6 cellular contexts compared by ENCODE assay signal in the genomic region with DNA sequence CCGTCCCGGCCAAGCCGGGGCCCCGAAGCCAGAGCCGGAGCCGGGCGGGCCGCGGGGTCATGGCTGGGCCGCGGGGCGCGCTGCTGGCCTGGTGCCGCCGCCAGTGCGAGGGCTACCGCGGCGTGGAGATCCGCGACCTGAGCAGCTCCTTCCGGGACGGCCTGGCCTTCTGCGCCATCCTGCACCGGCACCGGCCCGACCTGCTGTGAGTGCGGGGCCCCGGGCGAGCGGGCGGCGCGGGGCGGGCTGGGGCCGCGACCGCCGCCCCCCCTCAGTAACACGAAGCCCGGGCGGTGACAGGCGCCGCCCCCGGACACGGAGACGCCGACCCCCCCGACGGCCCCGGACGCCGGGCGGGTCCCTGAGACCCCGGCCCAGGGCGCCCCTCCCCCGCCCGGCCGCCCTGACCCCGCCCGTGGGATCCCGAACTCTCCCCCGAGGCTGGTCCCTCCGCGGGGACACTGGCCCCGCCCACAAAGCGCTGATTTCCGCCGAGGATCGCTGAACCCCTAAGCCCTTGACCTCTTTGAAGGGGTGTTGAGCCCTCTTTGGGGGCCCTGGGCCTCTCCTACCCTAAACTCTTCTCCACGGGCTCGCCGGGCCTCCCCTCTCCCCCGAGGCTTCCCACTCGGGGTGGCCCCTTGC. TPM values are rescaled to one million over a fixed set of nuclear protein-coding genes. Genes with fewer than 3 reads are reported as not detected.
DNase-seq lines count a peak whose midpoint lies in the region; ATAC-seq and TF ChIP-seq lines count a peak whose summit lies in the region.

No MANE protein-coding gene starts in this region.

- H3K27me3 Mint-ChIP-seq in immature natural killer cell (ENCODE audit: low read depth in 3 of 3) = peaks cover 0 to 4% (median 0%) of the 10 kb centered on the region in 3 donors

- H3K27ac ChIP-seq in uterus = peak overlapping the region; percentile 94 to 96

- TF ChIP-seq POLR2A in uterus (IDR thresholded peaks at IDR 0.05) = no peak

- peaks cover 0 to 14% of the 10 kb centered on the region in 2 donors for H3K4me1 ChIP-seq in uterus

- no peaks in the 10 kb centered on the region for H3K9me3 ChIP-seq in uterus

- peak overlapping the region; percentile 76 to 84 (median 83) for H3K4me3 Mint-ChIP-seq in immature natural killer cell

- H3K36me3 Mint-ChIP-seq in immature natural killer cell = no peaks in the 10 kb centered on the region

- H3K9me3 Mint-ChIP-seq in immature natural killer cell = no peaks in the 10 kb centered on the region

- H3K36me3 ChIP-seq in uterus = no peaks in the 10 kb centered on the region

- DNase-seq in COLO668 (lab: John Stamatoyannopoulos, UW; ENCODE audit: unreplicated experiment) = peak; percentile 23
- DNase-seq in activated T-cell treated with anti-CD3 and anti-CD28 coated beads, Interleukin-2, amount 50 U/mL, for 1 hour = peak; percentile 50
- DNase-seq in immature natural killer cell = peak in 2 of 3 donors; percentile 25 to 26
- DNase-seq in uterus = peak; percentile 39 to 55
- DNase-seq in retina = no peak

- TF ChIP-seq CTCF in uterus (IDR thresholded peaks at IDR 0.05) = no peak

- peak overlapping the region; percentile 50 to 76 for H3K4me3 ChIP-seq in uterus

- H3K4me1 Mint-ChIP-seq in immature natural killer cell = peaks cover 23 to 29% of the 10 kb centered on the region in 2 donors

- peak; percentile 33 for ATAC-seq in HG02798 (IDR thresholded peaks at IDR 0.05; ENCODE audit: poor library complexity, unreplicated experiment)

- H3K27me3 ChIP-seq in uterus = no peaks in the 10 kb centered on the region

- intact Hi-C loops in uterus (cut with DNase I; ENCODE audit: low total_unique reads) = no loop called here

- H3K27ac Mint-ChIP-seq in immature natural killer cell = peak overlapping the region; percentile 63 to 87 (median 78)

RNA-seq across cellular contexts. Expression of a gene that starts 0.4 kb away (rescaled TPM):
- 1 to 10 TPM; 1.3 to 5.8 (median 2.1) TPM for polyA plus RNA-seq in immature natural killer cell
- 10 to 100 TPM in 3 of 4 donors, 1 to 10 TPM in 1; 7.4 to 96.6 (median 46.6) TPM for total RNA-seq in uterus

RNA-seq across cellular contexts. Expression of a gene that starts 46.9 kb away (rescaled TPM):
- not detected for polyA plus RNA-seq in immature natural killer cell
- total RNA-seq in uterus = under 1 TPM in 2 of 4 donors, not detected in 2; 0.40 to 0.76 TPM

RNA-seq across cellular contexts. Expression of a gene that starts 47.0 kb away (rescaled TPM):
- polyA plus RNA-seq in immature natural killer cell = 100 to 1,000 TPM; 181 to 275 (median 203) TPM
- total RNA-seq in uterus = 10 to 100 TPM; 31.5 to 63.8 (median 43.3) TPM

RNA-seq across cellular contexts. Expression of a gene that starts 57.3 kb away (rescaled TPM):
- polyA plus RNA-seq in immature natural killer cell = 100 to 1,000 TPM; 167 to 215 (median 185) TPM
- total RNA-seq in uterus = 100 to 1,000 TPM; 290 to 559 (median 413) TPM
